ENCODE assay signal across 1 cellular context in genomic region chr1:151047925-151048644, GRCh38.
TF ChIP-seq lines count a peak whose summit lies in the region.

No MANE protein-coding gene starts in this region.

TF ChIP-seq in HEK293, 187 proteins besides CTCF, POLR2A, EP300 and RAD21 (continued from another document):
- TF ChIP-seq ZBTB11 (tag by site-specific recombination; conservative IDR thresholded peaks at IDR 0.05; ENCODE audit: low read depth), result peak; percentile 38; the same call in 1 of the 2 replicates
- TF ChIP-seq ZNF211 (tag by site-specific recombination; IDR thresholded peaks at IDR 0.05; ENCODE audit: low read depth), result no peak
- TF ChIP-seq MZF1 (tag by site-specific recombination; IDR thresholded peaks at IDR 0.05; ENCODE audit: borderline replicate concordance), result no peak
- TF ChIP-seq ZBTB48 (tag by site-specific recombination; IDR thresholded peaks at IDR 0.05), result peak; percentile 24; the same call in 1 of the 2 replicates
- no peak for TF ChIP-seq ZNF449 (tag by site-specific recombination; IDR thresholded peaks at IDR 0.05)
- no peak for TF ChIP-seq ZNF157 (tag by site-specific recombination; IDR thresholded peaks at IDR 0.05)
- peak; percentile 74 for TF ChIP-seq ZNF600 (tag by site-specific recombination; IDR thresholded peaks at IDR 0.05)
- no peak for TF ChIP-seq REST (tag by site-specific recombination; IDR thresholded peaks at IDR 0.05)
- TF ChIP-seq ZSCAN30 (tag by site-specific recombination; IDR thresholded peaks at IDR 0.05), result peak; percentile 9; the same call in 1 of the 2 replicates
- TF ChIP-seq HIC1 (tag by site-specific recombination; IDR thresholded peaks at IDR 0.05), result peak; percentile 97
- TF ChIP-seq ZNF473 (tag by site-specific recombination; IDR thresholded peaks at IDR 0.05), result no peak
- TF ChIP-seq BCL11A (tag by site-specific recombination; IDR thresholded peaks at IDR 0.05; ENCODE audit: low read depth), result peak; percentile 59; the same call in 1 of the 2 replicates
- peak; percentile 41 for TF ChIP-seq GLIS1 (tag by site-specific recombination; IDR thresholded peaks at IDR 0.05)
- TF ChIP-seq ZFP41 (tag by site-specific recombination; IDR thresholded peaks at IDR 0.05; ENCODE audit: borderline replicate concordance), result no peak
- peak; percentile 73 for TF ChIP-seq ZBTB17 (tag by site-specific recombination; IDR thresholded peaks at IDR 0.05)
- peak; percentile 7; the same call in 1 of the 2 replicates for TF ChIP-seq ZNF2 (tag by site-specific recombination; IDR thresholded peaks at IDR 0.05)
- TF ChIP-seq YY1 (tag by site-specific recombination; IDR thresholded peaks at IDR 0.05), result peak; percentile 69; the same call in 1 of the 2 replicates
- no peak for TF ChIP-seq ZNF654 (tag by site-specific recombination; IDR thresholded peaks at IDR 0.05; ENCODE audit: low read depth)
- TF ChIP-seq ZNF354C (tag by site-specific recombination; IDR thresholded peaks at IDR 0.05; ENCODE audit: borderline replicate concordance, low read depth), result no peak
- no peak for TF ChIP-seq ZNF560 (tag by site-specific recombination; IDR thresholded peaks at IDR 0.05; ENCODE audit: borderline replicate concordance)
- 0 out of 2 replicates have a peak, but pooled peaks have one; percentile 81 for TF ChIP-seq ZBTB20 (tag by site-specific recombination; IDR thresholded peaks at IDR 0.05)
- 0 out of 2 replicates have a peak, but pooled peaks have one; percentile 23 for TF ChIP-seq ZNF423 (tag by site-specific recombination; IDR thresholded peaks at IDR 0.05)
- TF ChIP-seq PATZ1 (tag by site-specific recombination; IDR thresholded peaks at IDR 0.05), result peak; percentile 1
- TF ChIP-seq ZBTB8A (tag by site-specific recombination; IDR thresholded peaks at IDR 0.05), result peak; percentile 84
- 0 out of 2 replicates have a peak, but pooled peaks have one; percentile 13 for TF ChIP-seq ZNF394 (tag by site-specific recombination; IDR thresholded peaks at IDR 0.05; ENCODE audit: borderline replicate concordance)
